ENCODE assay signal across 12 cellular contexts in the genomic region with DNA sequence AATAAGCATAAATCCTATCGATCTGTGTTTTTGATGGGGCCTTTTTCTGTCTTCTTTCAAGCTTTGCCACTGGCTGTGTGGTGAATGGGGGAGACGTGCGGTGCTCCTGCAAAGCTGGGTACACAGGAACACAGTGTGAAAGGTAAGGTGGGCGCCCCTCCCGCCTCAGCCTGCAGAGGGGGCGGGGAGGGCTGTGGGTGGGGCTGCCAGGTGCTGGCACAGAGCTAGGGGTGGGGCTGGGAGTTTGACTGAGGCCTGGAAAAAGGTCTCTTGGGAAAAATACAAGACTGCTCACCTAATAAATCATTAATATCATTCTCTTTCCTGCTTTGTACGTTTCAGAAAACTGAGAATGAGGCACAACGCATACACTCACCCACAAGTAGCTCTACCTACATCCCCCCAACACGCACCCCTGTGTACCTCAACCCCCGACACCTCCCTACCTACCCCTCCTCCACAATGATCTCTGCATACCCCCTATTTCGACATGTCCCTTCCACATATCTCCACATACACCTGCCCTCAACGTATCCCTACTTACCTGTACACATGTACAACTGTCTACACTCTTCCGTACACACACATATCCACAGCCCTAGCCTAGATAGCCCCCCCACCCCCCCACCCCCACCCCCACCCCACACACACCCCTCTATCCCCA.
DNase-seq lines count a peak whose midpoint lies in the region; ATAC-seq and TF ChIP-seq lines count a peak whose summit lies in the region.
"Had no signal": no experiment of that assay in that cellular context is flagged by ENCODE, and none has a peak within 500 bp of the region (broad histone marks: within the 10 kb centered on the region; RNA-seq: fewer than 3 reads in every experiment).

No MANE protein-coding gene starts in this region.

- H3K27me3 ChIP-seq in CD8-positive, alpha-beta T cell (ENCODE audit: insufficient read depth, low read length), result no peaks in the 10 kb centered on the region
- peaks cover 0 to 6% (median 0%) of the 10 kb centered on the region in 3 experiments for H3K27me3 ChIP-seq in neuronal stem cell (ENCODE audit: control insufficient read depth in 3 of 3, insufficient read depth in 3 of 3, low read depth in 1 of 3, low read length in 3 of 3)
- H3K27me3 ChIP-seq: BLaER1 had no signal

- intact Hi-C loops in CD8-positive, alpha-beta T cell (cut with DNase I, micrococcal nuclease), result loop anchor here in 1 of 2 experiments (2.0 kb wide), 1 partner anchor 14 kb away; no protein-coding TSS in a partner anchor

- peak overlapping the region; percentile 50 for H3K9ac ChIP-seq in neuronal stem cell (ENCODE audit: low read depth, low read length, poor library complexity)
- H3K9ac ChIP-seq: BLaER1 had no signal

- H3K27ac ChIP-seq in CD8-positive, alpha-beta T cell (ENCODE audit: low read depth, low read length), result no peak overlapping the region
- peak overlapping the region; percentile 89 for H3K27ac ChIP-seq in epithelial cell of prostate
- no peak overlapping the region for H3K27ac ChIP-seq in neuronal stem cell (replicated peaks; ENCODE audit: low read length)
- H3K27ac ChIP-seq: BLaER1 had no signal

- no peaks in the 10 kb centered on the region for H3K36me3 Mint-ChIP-seq in CD8-positive, alpha-beta T cell

- peaks cover 30% of the 10 kb centered on the region for H3K4me1 Mint-ChIP-seq in CD8-positive, alpha-beta T cell (ENCODE audit: low read depth)

- H3K4me3 ChIP-seq in CD8-positive, alpha-beta T cell (ENCODE audit: low read depth, low read length), result no peak overlapping the region
- H3K4me3 ChIP-seq in neuronal stem cell (ENCODE audit: low read length in 2 of 2), result no peak overlapping the region
- H3K4me3 ChIP-seq: BLaER1 had no signal

- no peak overlapping the region for H3K27ac Mint-ChIP-seq in CD8-positive, alpha-beta T cell

- no peak overlapping the region for H3K4me2 ChIP-seq in neuronal stem cell (ENCODE audit: insufficient read depth, low read length, poor library complexity, severe bottlenecking)

- no peak overlapping the region for H2BK12ac ChIP-seq in neuronal stem cell (ENCODE audit: low read length)

- H2BK120ac ChIP-seq in neuronal stem cell (ENCODE audit: low read depth, low read length), result no peak overlapping the region

- no peak overlapping the region for H4K8ac ChIP-seq in neuronal stem cell (ENCODE audit: low read depth, low read length)

- DNase-seq in CD8-positive, alpha-beta T cell, result peak in 1 of 7 experiments; percentile 28
- DNase-seq in NCI-H345 treated with DMSO at 0.1 percent for 48 hours (lab: John Stamatoyannopoulos, UW; ENCODE audit: unreplicated experiment), result peak; percentile 86
- no peak for DNase-seq in epithelial cell of prostate (ENCODE audit: low read depth, low spot score)
- no peak for DNase-seq in neuronal stem cell (ENCODE audit: low spot score)
- DNase-seq in C1 segment of cervical spinal cord (lab: John Stamatoyannopoulos, UW), result no peak
- no peak for DNase-seq in SKM-1 treated with dmso at 0.1 percent for 144 hours (lab: John Stamatoyannopoulos, UW; ENCODE audit: unreplicated experiment)
- DNase-seq in pons (ENCODE audit: low spot score), result no peak
- DNase-seq: activated T-cell treated with anti-CD3 and anti-CD28 coated beads, Interleukin-2, amount 50 U/mL, for 72 hours; NCI-H1092 treated with DMSO at 0.1 percent for 48 hours; T-helper 1 cell had no signal

- CTCF ChIA-PET in CD8-positive, alpha-beta T cell (lab: Charles Lee), result interaction anchor here (1.1 to 1.9 kb wide), 2 partner anchors 17 to 33 kb away, joined by 3 to 5 read pairs; no protein-coding TSS in a partner anchor

- no peak overlapping the region for H3K18ac ChIP-seq in neuronal stem cell (ENCODE audit: low read length)

- H3K27me3 Mint-ChIP-seq in CD8-positive, alpha-beta T cell (ENCODE audit: low read depth), result no peaks in the 10 kb centered on the region

- H4K91ac ChIP-seq in neuronal stem cell (ENCODE audit: low read depth, low read length, poor library complexity), result no peak overlapping the region

- no peak overlapping the region for H3K23ac ChIP-seq in neuronal stem cell (ENCODE audit: low read depth, low read length, poor library complexity)

- POLR2A ChIA-PET in CD8-positive, alpha-beta T cell (lab: Charles Lee), result interaction anchor here (1.1 kb wide), 1 partner anchor 32 kb away, joined by 3 read pairs; no protein-coding TSS in a partner anchor

- H3K4ac ChIP-seq in neuronal stem cell (ENCODE audit: low read length), result no peak overlapping the region

- no peak overlapping the region for H2BK15ac ChIP-seq in neuronal stem cell (ENCODE audit: low read length)

- H3K4me3 Mint-ChIP-seq in CD8-positive, alpha-beta T cell, result no peak overlapping the region

- no peak overlapping the region for H2AFZ ChIP-seq in neuronal stem cell (ENCODE audit: low read length)

- no peak for TF ChIP-seq CTCF in CD8-positive, alpha-beta T cell (IDR thresholded peaks at IDR 0.05)

- H3K9me3 Mint-ChIP-seq in CD8-positive, alpha-beta T cell, result no peaks in the 10 kb centered on the region
- H3K9me3 Mint-ChIP-seq: activated T-cell treated with anti-CD3 and anti-CD28 coated beads, Interleukin-2, amount 50 U/mL, for 72 hours had no signal

- H3K4me1 ChIP-seq in CD8-positive, alpha-beta T cell (ENCODE audit: insufficient read depth, low read length), result peaks cover 16% of the 10 kb centered on the region
- H3K4me1 ChIP-seq in neuronal stem cell (ENCODE audit: control insufficient read depth in 2 of 2, insufficient read depth in 1 of 2, low read depth in 1 of 2, low read length in 2 of 2), result peaks cover 0 to 8% of the 10 kb centered on the region in 2 donors

- no peak overlapping the region for H3K14ac ChIP-seq in neuronal stem cell (ENCODE audit: low read length)

- no peak overlapping the region for H2BK5ac ChIP-seq in neuronal stem cell (ENCODE audit: low read length)

- WGBS in neuronal stem cell (ENCODE audit: extremely low coverage in 2 of 2, insufficient read length in 2 of 2, insufficient replicate concordance in 1 of 2), 2 donors, result 100% methylated on average over 2 of the region's 13 CpGs; no CpG with 5 or more reads in 1 of the 2 donors

- ATAC-seq in CD8-positive, alpha-beta T cell, result peak; percentile 63
- no peak for ATAC-seq in HG03565 (IDR thresholded peaks at IDR 0.05; ENCODE audit: unreplicated experiment)

- H3K9me3 ChIP-seq in CD8-positive, alpha-beta T cell (ENCODE audit: low read length), result no peaks in the 10 kb centered on the region
- no peaks in the 10 kb centered on the region for H3K9me3 ChIP-seq in neuronal stem cell (replicated peaks in 1 of 2; ENCODE audit: control insufficient read depth in 2 of 2, insufficient read depth in 1 of 2, low read depth in 1 of 2, low read length in 2 of 2)

- H3K79me1 ChIP-seq in neuronal stem cell (ENCODE audit: low read depth, low read length), result no peaks in the 10 kb centered on the region

- no peaks in the 10 kb centered on the region for H3K36me3 ChIP-seq in CD8-positive, alpha-beta T cell (ENCODE audit: insufficient read depth, low read length)
- H3K36me3 ChIP-seq in neuronal stem cell (replicated peaks in 1 of 2; ENCODE audit: control insufficient read depth in 2 of 2, insufficient read depth in 2 of 2, low read length in 2 of 2), result no peaks in the 10 kb centered on the region
- H3K36me3 ChIP-seq: BLaER1 had no signal

- no peak overlapping the region for H2AK5ac ChIP-seq in neuronal stem cell (ENCODE audit: low read depth, low read length)
